ENCODE assay signal across 8 cellular contexts in the genomic region with DNA sequence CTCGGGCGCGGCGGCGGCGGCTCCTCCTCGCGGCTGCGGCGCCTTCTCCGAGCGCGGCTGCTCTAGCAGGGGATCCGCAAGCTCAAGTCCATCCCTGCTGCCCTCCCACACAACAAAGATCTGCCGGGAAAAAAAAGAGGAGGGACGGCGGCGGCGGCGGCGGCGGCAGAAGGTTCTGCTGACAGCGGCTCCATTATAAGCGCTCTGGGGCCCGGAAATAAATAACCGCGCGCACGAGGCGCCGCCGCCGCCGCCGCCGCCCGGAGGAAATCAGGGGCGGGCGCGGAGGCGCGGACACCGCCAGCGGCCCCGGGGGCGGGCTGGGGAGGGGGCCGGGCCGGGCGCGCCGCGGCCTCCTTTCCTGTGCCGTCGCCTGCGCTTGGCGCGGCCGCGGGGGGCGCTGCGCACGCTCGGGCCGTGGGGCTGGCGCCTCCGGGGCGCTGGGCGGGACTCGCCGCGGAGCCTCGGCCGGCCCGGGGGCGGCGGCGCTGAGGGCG. TPM values are rescaled to one million over a fixed set of nuclear protein-coding genes. Genes with fewer than 3 reads are reported as not detected.
DNase-seq lines count a peak whose midpoint lies in the region; ATAC-seq lines count a peak whose summit lies in the region.

TSS of gene ANKH (minus strand) at position 206 of the 497 bp plus-strand sequence. CDS start 331 bp downstream, outside the sequence.

- H3K27ac Mint-ChIP-seq in activated CD4-positive, alpha-beta T cell treated with anti-CD3 and anti-CD28 coated beads for 36 hours: peak within 1 kb of the TSS; percentile 97

- DNase-seq in AG08395 (ENCODE audit: low spot score): peak; percentile 88
- DNase-seq in NCI-H2196 (lab: John Stamatoyannopoulos, UW; ENCODE audit: unreplicated experiment): peak; percentile 85
- DNase-seq in activated CD4-positive, alpha-beta T cell treated with anti-CD3 and anti-CD28 coated beads for 36 hours: peak; percentile 89
- peak; percentile 64 to 83 for DNase-seq in left colon
- peak; percentile 78 for DNase-seq in stimulated activated CD4-positive, alpha-beta T cell treated with anti-CD3 and anti-CD28 coated beads, Interleukin-1b, Interleukin-23, amount 100 ng/mL, for 48 hours

- intact Hi-C loops in activated CD4-positive, alpha-beta T cell treated with anti-CD3 and anti-CD28 coated beads for 36 hours (cut with DNase I, micrococcal nuclease): loop anchor here (1.0 to 5.0 kb wide), 12 partner anchors 55 to 1596 kb away; partner anchors contain the start of genes OTULIN (in 1 of the 2), OTULINL (in 1 of the 2) and ZNF622 (in 1 of the 2)
- intact Hi-C loops in left colon (cut with DNase I, micrococcal nuclease): loop anchor here in 1 of 2 donors (5.0 kb wide), 2 partner anchors 136 to 144 kb away; no protein-coding TSS in a partner anchor

- no peaks in the 10 kb centered on the region for H3K9me3 Mint-ChIP-seq in activated CD4-positive, alpha-beta T cell treated with anti-CD3 and anti-CD28 coated beads for 36 hours (ENCODE audit: low read depth)

- H3K4me1 Mint-ChIP-seq in activated CD4-positive, alpha-beta T cell treated with anti-CD3 and anti-CD28 coated beads for 36 hours: peaks cover 32% of the 10 kb centered on the region

- CTCF ChIA-PET in activated CD4-positive, alpha-beta T cell treated with anti-CD3 and anti-CD28 coated beads for 36 hours (lab: Charles Lee): interaction anchor here (1.1 to 2.3 kb wide), 2 partner anchors 135 to 144 kb away, joined by 3 to 12 read pairs; no protein-coding TSS in a partner anchor

- H3K27ac ChIP-seq in cingulate gyrus (ENCODE audit: low read depth, low read length): peak within 1 kb of the TSS; percentile 77

- ATAC-seq in GM18867 (IDR thresholded peaks at IDR 0.05; ENCODE audit: unreplicated experiment): peak; percentile 96
- ATAC-seq in HG03097 (IDR thresholded peaks at IDR 0.05; ENCODE audit: low FRiP score, unreplicated experiment): peak; percentile 94
- peak; percentile 80 for ATAC-seq in activated CD4-positive, alpha-beta T cell treated with anti-CD3 and anti-CD28 coated beads for 36 hours
- peak; percentile 79 for ATAC-seq in left colon

- H3K4me3 Mint-ChIP-seq in activated CD4-positive, alpha-beta T cell treated with anti-CD3 and anti-CD28 coated beads for 36 hours: peak within 1 kb of the TSS; percentile 97

- peaks cover 6% of the 10 kb centered on the region for H3K36me3 Mint-ChIP-seq in activated CD4-positive, alpha-beta T cell treated with anti-CD3 and anti-CD28 coated beads for 36 hours (ENCODE audit: low read depth)

- POLR2A ChIA-PET in activated CD4-positive, alpha-beta T cell treated with anti-CD3 and anti-CD28 coated beads for 36 hours (lab: Charles Lee): no interaction called here

- H3K27me3 Mint-ChIP-seq in activated CD4-positive, alpha-beta T cell treated with anti-CD3 and anti-CD28 coated beads for 36 hours: no peaks in the 10 kb centered on the region

RNA-seq across cellular contexts. Expression of gene ANKH, which starts in this region (rescaled TPM):
- total RNA-seq in activated CD4-positive, alpha-beta T cell treated with anti-CD3 and anti-CD28 coated beads for 36 hours: 10 to 100 TPM; 72.8 to 76.4 TPM
- total RNA-seq in left colon: 100 to 1,000 TPM in 1 of 2 donors, 10 to 100 TPM in 1; 98.4 to 156 TPM

Comparison
In these comparisons a context has a peak if more than half of its experiments do, and no peak if none do; other contexts are left out.
1. Peak in every context shown above with its lines: DNase-seq, ATAC-seq and H3K27ac ChIP-seq.